ENCODE assay signal across 8 cellular contexts in the genomic region with DNA sequence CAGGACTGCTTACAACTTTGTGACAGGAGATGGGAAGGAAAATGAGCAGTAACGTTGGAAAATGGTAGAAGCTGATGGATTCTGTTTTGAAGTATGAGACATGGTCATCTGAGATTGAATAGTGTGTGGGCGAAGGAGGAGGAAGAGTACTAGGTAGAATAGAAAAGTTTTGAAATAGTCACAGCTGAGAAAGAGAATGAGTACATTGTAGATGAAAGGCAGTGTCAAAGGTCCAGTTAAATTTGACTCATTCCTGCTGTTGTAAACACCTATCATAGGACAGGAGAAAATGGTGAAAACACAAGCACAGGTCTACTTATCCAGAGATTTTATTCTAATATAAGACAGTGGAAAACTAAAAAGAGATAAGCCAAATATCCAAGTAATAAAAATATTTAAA. TPM values are rescaled to one million over a fixed set of nuclear protein-coding genes. Genes with fewer than 3 reads are reported as not detected.
"Had no signal": no experiment of that assay in that cellular context is flagged by ENCODE, and none has a peak within 500 bp of the region (broad histone marks: within the 10 kb centered on the region; RNA-seq: fewer than 3 reads in every experiment).

No MANE protein-coding gene starts in this region.

- H3K27ac ChIP-seq: HL-60 had no signal

- ATAC-seq: K562 had no signal

- H3K4me3 Mint-ChIP-seq: H9 had no signal

- H3K27ac Mint-ChIP-seq: H9 had no signal

- H3K4me1 Mint-ChIP-seq: H9 had no signal

- H3K4me3 ChIP-seq: K562 had no signal

- H3K9me3 Mint-ChIP-seq: H9 had no signal

- FAIRE-seq: K562 had no signal

- DNase-seq: GOT3, H9, HCEC 1CT, IMR-90, KG1 had no signal

RNA-seq across cellular contexts. Expression of gene CFHR3, which starts 56.8 kb away (rescaled TPM):
- total RNA-seq: H4, IMR-90 had no signal
- polyA plus RNA-seq: IMR-90 had no signal
